Comparison of ENCODE assay signal across 11 cellular contexts in the genomic region with DNA sequence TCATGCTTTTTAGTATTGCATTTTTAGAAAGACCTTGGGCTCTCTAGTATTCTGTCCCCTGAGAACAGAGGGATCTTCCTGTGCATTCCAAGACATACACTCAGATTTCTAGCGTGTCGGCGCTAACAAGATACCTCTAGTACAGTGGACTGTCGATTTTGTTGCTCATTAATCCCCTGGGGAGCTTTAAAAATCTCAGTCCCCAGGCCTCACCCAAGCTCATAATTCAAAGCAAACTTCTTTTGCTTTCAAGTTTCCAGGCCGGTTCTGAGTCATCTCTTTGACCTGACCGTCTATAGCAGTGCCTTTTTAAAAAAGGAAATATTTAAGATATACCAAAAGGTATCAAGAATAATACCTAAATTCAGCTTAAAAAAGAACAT.
DNase-seq lines count a peak whose midpoint lies in the region; ATAC-seq and TF ChIP-seq lines count a peak whose summit lies in the region.
"Had no signal": no experiment of that assay in that cellular context is flagged by ENCODE, and none has a peak within 500 bp of the region (broad histone marks: within the 10 kb centered on the region; RNA-seq: fewer than 3 reads in every experiment).

No MANE protein-coding gene starts in this region.

- no peak overlapping the region for H3K9ac ChIP-seq in SK-N-SH

- no peak overlapping the region for H2AFZ ChIP-seq in SK-N-SH (ENCODE audit: low read depth)

- H3K36me3 Mint-ChIP-seq in T-helper 2 cell treated with Interferon-gamma antibody and Interleukin-4, amounts not matched to agents 5 μg/mL and 100 μg/mL, for 36 hours (ENCODE audit: low read depth): peaks cover 9% of the 10 kb centered on the region

- peak overlapping the region in 1 of 2 experiments; percentile 59; a peak in 2 of 4 replicates for H3K27ac ChIP-seq in SK-N-SH (ENCODE audit: low read depth in 2 of 2, low read length in 1 of 2)

- H3K27ac Mint-ChIP-seq in T-helper 2 cell treated with Interferon-gamma antibody and Interleukin-4, amounts not matched to agents 5 μg/mL and 100 μg/mL, for 36 hours: no peak overlapping the region

- H4K20me1 ChIP-seq in SK-N-SH (ENCODE audit: insufficient read depth): no peaks in the 10 kb centered on the region

- no peak for TF ChIP-seq CTCF in SK-N-SH (IDR thresholded peaks at IDR 0.05)

- H3K4me3 ChIP-seq in SK-N-SH (ENCODE audit: low read depth in 2 of 2, low read length in 1 of 2) (no peak overlapping the region), skeletal muscle cell (ENCODE audit: low read depth, low read length) (no peak overlapping the region)
- H3K4me3 ChIP-seq: heart right ventricle, skin epidermis had no signal

- no peaks in the 10 kb centered on the region for H3K36me3 ChIP-seq in SK-N-SH (replicated peaks in 1 of 2; ENCODE audit: control insufficient read depth in 1 of 2, insufficient read depth in 2 of 2, low read length in 1 of 2)
- H3K36me3 ChIP-seq: heart right ventricle had no signal

- no peaks in the 10 kb centered on the region for H3K9me2 ChIP-seq in SK-N-SH

- H3K4me1 Mint-ChIP-seq in T-helper 2 cell treated with Interferon-gamma antibody and Interleukin-4, amounts not matched to agents 5 μg/mL and 100 μg/mL, for 36 hours (ENCODE audit: low read depth): peaks cover 10% of the 10 kb centered on the region

- ATAC-seq in GM18907 (IDR thresholded peaks at IDR 0.05; ENCODE audit: unreplicated experiment): peak; percentile 77
- peak; percentile 87 for ATAC-seq in HG02884 (IDR thresholded peaks at IDR 0.05; ENCODE audit: unreplicated experiment)

- H3K27me3 ChIP-seq in SK-N-SH (ENCODE audit: insufficient read depth): no peaks in the 10 kb centered on the region

- POLR2A ChIA-PET in SK-N-SH (lab: Yijun Ruan, JAX): no interaction called here

- no peak overlapping the region for H3K4me3 Mint-ChIP-seq in T-helper 2 cell treated with Interferon-gamma antibody and Interleukin-4, amounts not matched to agents 5 μg/mL and 100 μg/mL, for 36 hours

- H3K79me2 ChIP-seq in SK-N-SH (ENCODE audit: insufficient read depth): no peaks in the 10 kb centered on the region

- no peak for DNase-seq in SK-N-SH
- DNase-seq in skeletal muscle cell (ENCODE audit: low read depth): peak; percentile 61
- DNase-seq in T-helper 2 cell treated with Interferon-gamma antibody and Interleukin-4, amounts not matched to agents 5 μg/mL and 100 μg/mL, for 36 hours (ENCODE audit: low spot score): no peak
- DNase-seq in LoVo (ENCODE audit: low spot score): no peak
- no peak for DNase-seq in SHP77 treated with DMSO at 0.1 percent for 48 hours (lab: John Stamatoyannopoulos, UW)
- DNase-seq in activated CD8-positive, alpha-beta memory T cell treated with anti-CD3 and anti-CD28 coated beads, Interleukin-2, amount 50 U/mL, for 4 hours: no peak
- DNase-seq: NCI-H524 had no signal

- TF ChIP-seq RAD21 in SK-N-SH (IDR thresholded peaks at IDR 0.05; ENCODE audit: low read length): no peak

- CTCF ChIA-PET in SK-N-SH (lab: Yijun Ruan, JAX): interaction anchor here (1.2 to 1.9 kb wide), 3 partner anchors 13 to 227 kb away, joined by 4 to 7 read pairs (median 6); no protein-coding TSS in a partner anchor

- no peaks in the 10 kb centered on the region for H3F3A ChIP-seq in SK-N-SH (replicated peaks; ENCODE audit: insufficient read depth)

- no peak for TF ChIP-seq EP300 in SK-N-SH (IDR thresholded peaks at IDR 0.05; ENCODE audit: borderline replicate concordance in 1 of 2, low read depth in 1 of 2, low read length in 1 of 2)

- peaks cover 9% of the 10 kb centered on the region for H3K9me3 Mint-ChIP-seq in T-helper 2 cell treated with Interferon-gamma antibody and Interleukin-4, amounts not matched to agents 5 μg/mL and 100 μg/mL, for 36 hours

- WGBS in SK-N-SH (ENCODE audit: low lambda C conversion rate): 15% methylated on average over 6 of the region's 6 CpGs

- H3K4me1 ChIP-seq in SK-N-SH (ENCODE audit: control insufficient read depth in 1 of 2, insufficient read depth in 2 of 2, low read depth in 1 of 2, low read length in 1 of 2): no peaks in the 10 kb centered on the region; a peak in 1 of 4 replicates

- no peaks in the 10 kb centered on the region for H3K9me3 ChIP-seq in SK-N-SH

- H3K27me3 Mint-ChIP-seq in T-helper 2 cell treated with Interferon-gamma antibody and Interleukin-4, amounts not matched to agents 5 μg/mL and 100 μg/mL, for 36 hours (ENCODE audit: low read depth): no peaks in the 10 kb centered on the region

- peak overlapping the region; percentile 26 for H3K4me2 ChIP-seq in SK-N-SH

TF ChIP-seq in SK-N-SH, 30 proteins besides CTCF, POLR2A, EP300 and RAD21:
- TF ChIP-seq MEF2A (IDR thresholded peaks at IDR 0.05; ENCODE audit: borderline replicate concordance, low read depth) (no peak), JUND (IDR thresholded peaks at IDR 0.05) (no peak; the same call in none of the 2 replicates), GABPA (IDR thresholded peaks at IDR 0.05; ENCODE audit: low read depth) (no peak), NRF1 (IDR thresholded peaks at IDR 0.05; ENCODE audit: low read depth, low read length) (no peak), FOXM1 (IDR thresholded peaks at IDR 0.05; ENCODE audit: low read depth) (no peak), GATA2 (CRISPR knock-in tag; IDR thresholded peaks at IDR 0.05) (no peak), TAF1 (IDR thresholded peaks at IDR 0.05; ENCODE audit: borderline replicate concordance, low read depth, low read length) (no peak), POLR2AphosphoS5 (IDR thresholded peaks at IDR 0.05; ENCODE audit: low read depth, low read length) (no peak), SMC3 (IDR thresholded peaks at IDR 0.05; ENCODE audit: low read depth, low read length) (no peak), YY1 (IDR thresholded peaks at IDR 0.05; ENCODE audit: low read depth) (no peak), SIN3A (IDR thresholded peaks at IDR 0.05; ENCODE audit: borderline replicate concordance, low read depth, low read length) (no peak), EZH2phosphoT487 (IDR thresholded peaks at IDR 0.05; ENCODE audit: borderline replicate concordance, low read depth) (no peak), FOSL2 (IDR thresholded peaks at IDR 0.05; ENCODE audit: borderline replicate concordance, low read depth) (no peak; the same call in 1 of the 2 replicates), USF2 (IDR thresholded peaks at IDR 0.05; ENCODE audit: borderline replicate concordance, low read depth, low read length) (no peak), RCOR1 (IDR thresholded peaks at IDR 0.05; ENCODE audit: low read length) (no peak), FOXJ3 (CRISPR knock-in tag; IDR thresholded peaks at IDR 0.05) (no peak)
- TF ChIP-seq, protein P1, sequence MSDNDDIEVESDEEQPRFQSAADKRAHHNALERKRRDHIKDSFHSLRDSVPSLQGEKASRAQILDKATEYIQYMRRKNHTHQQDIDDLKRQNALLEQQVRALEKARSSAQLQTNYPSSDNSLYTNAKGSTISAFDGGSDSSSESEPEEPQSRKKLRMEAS (IDR thresholded peaks at IDR 0.05; ENCODE audit: low read depth): no peak
